In the genomic region with DNA sequence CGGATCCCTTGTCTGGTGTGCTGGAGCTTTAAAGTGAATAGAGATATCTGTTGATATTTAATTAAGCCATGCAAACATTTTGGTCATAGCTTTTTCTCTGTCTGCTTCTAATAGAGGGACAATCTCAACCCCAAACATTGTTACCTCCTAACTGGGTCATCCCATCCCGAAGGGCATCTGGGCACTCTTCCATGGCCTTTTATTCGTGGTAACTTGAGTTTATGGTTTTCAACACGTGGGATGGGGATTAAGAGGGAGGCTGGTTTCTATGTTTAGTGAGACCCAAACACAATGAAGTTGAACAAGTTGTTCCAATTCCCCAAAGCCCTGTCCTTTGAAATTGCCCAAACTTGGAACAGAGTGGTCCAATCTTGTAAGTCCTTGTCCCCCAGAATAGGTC, we compare ENCODE assay signal across 21 cellular contexts. TPM values are rescaled to one million over a fixed set of nuclear protein-coding genes. Genes with fewer than 3 reads are reported as not detected.
A peak's percentile ranks its signal among the peaks of the same experiment; 100 is the strongest.
DNase-seq lines count a peak whose midpoint lies in the region; ATAC-seq and TF ChIP-seq lines count a peak whose summit lies in the region.
"Had no signal": no experiment of that assay in that cellular context is flagged by ENCODE, and none has a peak within 500 bp of the region (broad histone marks: within the 10 kb centered on the region; RNA-seq: fewer than 3 reads in every experiment).

No MANE protein-coding gene starts in this region.

- TF ChIP-seq CTCF in GM23338 (conservative IDR thresholded peaks at IDR 0.05; ENCODE audit: low read depth in 2 of 2) = no peak
- TF ChIP-seq CTCF in neural progenitor cell (IDR thresholded peaks at IDR 0.05) = no peak
- no peak for TF ChIP-seq CTCF in type B pancreatic cell (conservative IDR thresholded peaks at IDR 0.05)

- ATAC-seq in GM23338 = no peak
- ATAC-seq in activated naive CD4-positive, alpha-beta T cell treated with anti-CD3 and anti-CD28 coated beads, Interleukin-2, amount 50 U/mL, for 72 hours = no peak
- ATAC-seq: Panc1 had no signal

- H3K27me3 Mint-ChIP-seq in GM23338 (ENCODE audit: insufficient read depth, low read depth, poor library complexity) = peaks cover 4% of the 10 kb centered on the region
- H3K27me3 Mint-ChIP-seq in neural progenitor cell (ENCODE audit: insufficient read depth, low read depth) = no peaks in the 10 kb centered on the region
- H3K27me3 Mint-ChIP-seq in type B pancreatic cell = peaks cover 11% of the 10 kb centered on the region

- H3K4me1 ChIP-seq in GM23338 (ENCODE audit: insufficient read depth) = peaks cover 12% of the 10 kb centered on the region
- peaks cover 3% of the 10 kb centered on the region for H3K4me1 ChIP-seq in neural progenitor cell
- H3K4me1 ChIP-seq: BLaER1 treated with 17β-estradiol and CSF1 and Interleukin-3, amounts not matched to agents 10 nM and 100 nM had no signal

- H3K9me2 ChIP-seq in GM23338 (ENCODE audit: insufficient read depth) = peaks cover 2% of the 10 kb centered on the region; the same call in 1 of the 2 replicates
- H3K9me2 ChIP-seq: SK-N-SH had no signal

- H3K9ac ChIP-seq in neural progenitor cell = no peak overlapping the region
- H3K9ac ChIP-seq: BLaER1 treated with 17β-estradiol and CSF1 and Interleukin-3, amounts not matched to agents 10 nM and 100 nM; SK-N-SH had no signal

- peaks cover 5% of the 10 kb centered on the region; the same call in 1 of the 2 replicates for H3K36me3 ChIP-seq in GM23338 (ENCODE audit: insufficient read depth)
- no peaks in the 10 kb centered on the region for H3K36me3 ChIP-seq in neural progenitor cell
- H3K36me3 ChIP-seq: BLaER1 treated with 17β-estradiol and CSF1 and Interleukin-3, amounts not matched to agents 10 nM and 100 nM had no signal

- DNase-seq in GM23338 (ENCODE audit: low spot score) = no peak
- DNase-seq in globus pallidus (ENCODE audit: low spot score) = peak; percentile 9
- DNase-seq in neural progenitor cell (ENCODE audit: low spot score) = no peak
- DNase-seq in type B pancreatic cell (ENCODE audit: extremely low spot score, unreplicated experiment) = no peak
- no peak for DNase-seq in activated CD4-positive, alpha-beta T cell treated with anti-CD3 and anti-CD28 coated beads for 48 hours
- DNase-seq in activated naive CD4-positive, alpha-beta T cell treated with anti-CD3 and anti-CD28 coated beads, Interleukin-2, amount 50 U/mL, for 72 hours (ENCODE audit: low spot score in 2 of 2) = no peak
- no peak for DNase-seq in NCI-H510A (lab: John Stamatoyannopoulos, UW)
- DNase-seq: ACHN, DMS79, Karpas-422, MV-4-11, NCI-H1105 treated with DMSO at 0.1 percent for 48 hours, NCI-H2029 treated with DMSO at 0.1 percent for 48 hours, NCI-H2171, NCI-H345, NCI-H524 treated with DMSO at 0.1 percent for 48 hours, NCI-H82, SIG-M5, SK-N-SH had no signal

- H3K4me1 Mint-ChIP-seq in GM23338 (peaks cover 22% of the 10 kb centered on the region), neural progenitor cell (peaks cover 3% of the 10 kb centered on the region), type B pancreatic cell (ENCODE audit: unreplicated experiment) (no peaks in the 10 kb centered on the region)

- H3K27ac Mint-ChIP-seq in GM23338 = no peak overlapping the region
- H3K27ac Mint-ChIP-seq in neural progenitor cell = no peak overlapping the region
- no peak overlapping the region for H3K27ac Mint-ChIP-seq in type B pancreatic cell
- no peak overlapping the region for H3K27ac Mint-ChIP-seq in activated naive CD4-positive, alpha-beta T cell treated with anti-CD3 and anti-CD28 coated beads, Interleukin-2, amount 50 U/mL, for 72 hours

- H3K4me3 Mint-ChIP-seq in GM23338 = no peak overlapping the region
- peak overlapping the region; percentile 19 for H3K4me3 Mint-ChIP-seq in neural progenitor cell
- H3K4me3 Mint-ChIP-seq in type B pancreatic cell = peak overlapping the region; percentile 44

- H3K36me3 Mint-ChIP-seq in GM23338 (ENCODE audit: low read depth) = peaks cover 9% of the 10 kb centered on the region; the same call in 2 of the 3 replicates
- no peaks in the 10 kb centered on the region for H3K36me3 Mint-ChIP-seq in neural progenitor cell
- H3K36me3 Mint-ChIP-seq in type B pancreatic cell = no peaks in the 10 kb centered on the region
- H3K36me3 Mint-ChIP-seq in activated naive CD4-positive, alpha-beta T cell treated with anti-CD3 and anti-CD28 coated beads, Interleukin-2, amount 50 U/mL, for 72 hours = no peaks in the 10 kb centered on the region

- no peak overlapping the region for H3K27ac ChIP-seq in GM23338 (ENCODE audit: low read depth)
- no peak overlapping the region for H3K27ac ChIP-seq in neural progenitor cell
- H3K27ac ChIP-seq: BLaER1 treated with 17β-estradiol and CSF1 and Interleukin-3, amounts not matched to agents 10 nM and 100 nM had no signal

- H3K27me3 ChIP-seq in GM23338 (ENCODE audit: insufficient read depth) (no peaks in the 10 kb centered on the region), neural progenitor cell (no peaks in the 10 kb centered on the region)
- H3K27me3 ChIP-seq: BLaER1 treated with 17β-estradiol and CSF1 and Interleukin-3, amounts not matched to agents 10 nM and 100 nM had no signal

- H4K20me1 ChIP-seq in GM23338 (replicated peaks; ENCODE audit: insufficient read depth) (no peaks in the 10 kb centered on the region), neural progenitor cell (ENCODE audit: low read depth) (no peaks in the 10 kb centered on the region)
- H4K20me1 ChIP-seq: BLaER1 treated with 17β-estradiol and CSF1 and Interleukin-3, amounts not matched to agents 10 nM and 100 nM had no signal

- no peaks in the 10 kb centered on the region for H3K9me3 Mint-ChIP-seq in GM23338
- H3K9me3 Mint-ChIP-seq in neural progenitor cell = no peaks in the 10 kb centered on the region
- H3K9me3 Mint-ChIP-seq in type B pancreatic cell = no peaks in the 10 kb centered on the region
- H3K9me3 Mint-ChIP-seq in activated naive CD4-positive, alpha-beta T cell treated with anti-CD3 and anti-CD28 coated beads, Interleukin-2, amount 50 U/mL, for 72 hours = no peaks in the 10 kb centered on the region

- H3K4me3 ChIP-seq in GM23338 (no peak overlapping the region), neural progenitor cell (no peak overlapping the region)
- H3K4me3 ChIP-seq: BLaER1 treated with 17β-estradiol and CSF1 and Interleukin-3, amounts not matched to agents 10 nM and 100 nM had no signal

- H3K9me3 ChIP-seq in neural progenitor cell (ENCODE audit: low read depth) = no peaks in the 10 kb centered on the region
- H3K9me3 ChIP-seq: SK-N-SH had no signal

- no peak overlapping the region for H3K4me2 ChIP-seq in GM23338
- no peak overlapping the region for H3K4me2 ChIP-seq in neural progenitor cell
- H3K4me2 ChIP-seq: BLaER1 treated with 17β-estradiol and CSF1 and Interleukin-3, amounts not matched to agents 10 nM and 100 nM; SK-N-SH had no signal

- peaks cover 16% of the 10 kb centered on the region for H3K79me2 ChIP-seq in GM23338 (replicated peaks; ENCODE audit: insufficient read depth)
- peaks cover 10% of the 10 kb centered on the region for H3K79me2 ChIP-seq in neural progenitor cell (ENCODE audit: low read depth)

- H3F3A ChIP-seq in GM23338 (replicated peaks; ENCODE audit: low read depth) = no peaks in the 10 kb centered on the region
- no peaks in the 10 kb centered on the region for H3F3A ChIP-seq in neural progenitor cell (ENCODE audit: low read depth)

- H2AFZ ChIP-seq in GM23338 = peak overlapping the region; percentile 35; the same call in 1 of the 2 replicates
- no peak overlapping the region for H2AFZ ChIP-seq in neural progenitor cell (replicated peaks)

TF ChIP-seq in GM23338, 12 proteins besides CTCF, POLR2A, EP300 and RAD21:
- no peak for TF ChIP-seq POLR2AphosphoS5 (IDR thresholded peaks at IDR 0.05; ENCODE audit: low read depth)
- no peak for TF ChIP-seq ZNF331 (CRISPR knock-in tag; IDR thresholded peaks at IDR 0.05; ENCODE audit: low read depth)
- TF ChIP-seq, protein P1, sequence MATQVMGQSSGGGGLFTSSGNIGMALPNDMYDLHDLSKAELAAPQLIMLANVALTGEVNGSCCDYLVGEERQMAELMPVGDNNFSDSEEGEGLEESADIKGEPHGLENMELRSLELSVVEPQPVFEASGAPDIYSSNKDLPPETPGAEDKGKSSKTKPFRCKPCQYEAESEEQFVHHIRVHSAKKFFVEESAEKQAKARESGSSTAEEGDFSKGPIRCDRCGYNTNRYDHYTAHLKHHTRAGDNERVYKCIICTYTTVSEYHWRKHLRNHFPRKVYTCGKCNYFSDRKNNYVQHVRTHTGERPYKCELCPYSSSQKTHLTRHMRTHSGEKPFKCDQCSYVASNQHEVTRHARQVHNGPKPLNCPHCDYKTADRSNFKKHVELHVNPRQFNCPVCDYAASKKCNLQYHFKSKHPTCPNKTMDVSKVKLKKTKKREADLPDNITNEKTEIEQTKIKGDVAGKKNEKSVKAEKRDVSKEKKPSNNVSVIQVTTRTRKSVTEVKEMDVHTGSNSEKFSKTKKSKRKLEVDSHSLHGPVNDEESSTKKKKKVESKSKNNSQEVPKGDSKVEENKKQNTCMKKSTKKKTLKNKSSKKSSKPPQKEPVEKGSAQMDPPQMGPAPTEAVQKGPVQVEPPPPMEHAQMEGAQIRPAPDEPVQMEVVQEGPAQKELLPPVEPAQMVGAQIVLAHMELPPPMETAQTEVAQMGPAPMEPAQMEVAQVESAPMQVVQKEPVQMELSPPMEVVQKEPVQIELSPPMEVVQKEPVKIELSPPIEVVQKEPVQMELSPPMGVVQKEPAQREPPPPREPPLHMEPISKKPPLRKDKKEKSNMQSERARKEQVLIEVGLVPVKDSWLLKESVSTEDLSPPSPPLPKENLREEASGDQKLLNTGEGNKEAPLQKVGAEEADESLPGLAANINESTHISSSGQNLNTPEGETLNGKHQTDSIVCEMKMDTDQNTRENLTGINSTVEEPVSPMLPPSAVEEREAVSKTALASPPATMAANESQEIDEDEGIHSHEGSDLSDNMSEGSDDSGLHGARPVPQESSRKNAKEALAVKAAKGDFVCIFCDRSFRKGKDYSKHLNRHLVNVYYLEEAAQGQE (IDR thresholded peaks at IDR 0.05; ENCODE audit: unreplicated experiment) = no peak
- TF ChIP-seq EZH2phosphoT487 (IDR thresholded peaks at IDR 0.05; ENCODE audit: unreplicated experiment) = no peak
- no peak for TF ChIP-seq JUNB (IDR thresholded peaks at IDR 0.05; ENCODE audit: unreplicated experiment)

RNA-seq across cellular contexts. Expression of gene ENPP5, which starts 1.4 kb away (rescaled TPM):
- total RNA-seq in GM23338 (2014; rRNA removed; shearing (Covaris generic)) = 10.6 and 13.0 TPM in 2 replicates
- polyA plus RNA-seq in GM23338 (2016; fragmentation: Nextera tagmentation; extraction: Ambion mirVana) = 7.3 and 8.5 TPM in 2 replicates
- total RNA-seq in neural progenitor cell (ENCODE audit: low replicate concordance) (9.1 and 23.7 TPM in 2 replicates), type B pancreatic cell (ENCODE audit: low replicate concordance) (4.2 and 6.6 TPM in 2 replicates)
- total RNA-seq in activated naive CD4-positive, alpha-beta T cell treated with anti-CD3 and anti-CD28 coated beads, Interleukin-2, amount 50 U/mL, for 72 hours = under 1 TPM; 0.21 to 0.66 TPM
- polyA plus RNA-seq: SK-N-SH had no signal

RNA-seq across cellular contexts. Expression of gene ENPP4, which starts 42.4 kb away (rescaled TPM):
- 4.4 and 5.6 TPM in 2 replicates for total RNA-seq in GM23338 (2014; rRNA removed; shearing (Covaris generic))
- 2.2 and 2.3 TPM in 2 replicates for polyA plus RNA-seq in GM23338 (2016; fragmentation: Nextera tagmentation; extraction: Ambion mirVana)
- total RNA-seq in neural progenitor cell (ENCODE audit: low replicate concordance) = 13.1 and 22.9 TPM in 2 replicates
- total RNA-seq in type B pancreatic cell (ENCODE audit: low replicate concordance) = 4.9 and 7.4 TPM in 2 replicates
- 10 to 100 TPM in 1 of 2 donors, 1 to 10 TPM in 1; 6.3 to 12.5 TPM for total RNA-seq in activated naive CD4-positive, alpha-beta T cell treated with anti-CD3 and anti-CD28 coated beads, Interleukin-2, amount 50 U/mL, for 72 hours
